9 cellular contexts compared by ENCODE assay signal in genomic region chr9:127965953-127966352, GRCh38. TPM values are rescaled to one million over a fixed set of nuclear protein-coding genes. Genes with fewer than 3 reads are reported as not detected.
DNase-seq lines count a peak whose midpoint lies in the region; ATAC-seq, FAIRE-seq and TF ChIP-seq lines count a peak whose summit lies in the region.
"Had no signal": no experiment of that assay in that cellular context is flagged by ENCODE, and none has a peak within 500 bp of the region (broad histone marks: within the 10 kb centered on the region; RNA-seq: fewer than 3 reads in every experiment).

No MANE protein-coding gene starts in this region.

- CTCF ChIA-PET in CD4-positive, alpha-beta T cell (lab: Charles Lee), result interaction anchor here (0.9 to 2.8 kb wide), 2 partner anchors 11 to 22 kb away, joined by 4 to 12 read pairs; no protein-coding TSS in a partner anchor

- DNase-seq in CD4-positive, alpha-beta T cell, result peak in 1 of 10 experiments; percentile 6
- DNase-seq in SJCRH30 (no peak), esophagus squamous epithelium (lab: John Stamatoyannopoulos, UW) (no peak), pancreas (no peak), NCI-H524 (lab: John Stamatoyannopoulos, UW) (no peak), NCI-H128 (lab: John Stamatoyannopoulos, UW; ENCODE audit: unreplicated experiment) (no peak)
- DNase-seq: stimulated activated CD4-positive, alpha-beta T cell treated with anti-CD3 and anti-CD28 coated beads, Interleukin-4, amount 100 ng/mL, for 1 hour had no signal

- H3K4me3 ChIP-seq in SJCRH30 (no peak overlapping the region), esophagus squamous epithelium (peak overlapping the region in 3 of 4 donors; percentile 0 to 38 (median 6)), pancreas (no peak overlapping the region)

- no peaks in the 10 kb centered on the region for H3K27me3 ChIP-seq in CD4-positive, alpha-beta T cell (ENCODE audit: control insufficient read depth, insufficient read depth, low read length)
- H3K27me3 ChIP-seq in SJCRH30 (no peaks in the 10 kb centered on the region), esophagus squamous epithelium (no peaks in the 10 kb centered on the region), pancreas (no peaks in the 10 kb centered on the region)

- no peaks in the 10 kb centered on the region for H3K27me3 Mint-ChIP-seq in CD4-positive, alpha-beta T cell

- TF ChIP-seq CTCF in CD4-positive, alpha-beta T cell (IDR thresholded peaks at IDR 0.05), result no peak
- TF ChIP-seq CTCF in esophagus squamous epithelium (IDR thresholded peaks at IDR 0.05) (no peak), pancreas (IDR thresholded peaks at IDR 0.05) (no peak)

- no peaks in the 10 kb centered on the region for H3K36me3 ChIP-seq in SJCRH30
- peaks cover 0 to 5% (median 0%) of the 10 kb centered on the region in 3 donors for H3K36me3 ChIP-seq in esophagus squamous epithelium
- no peaks in the 10 kb centered on the region for H3K36me3 ChIP-seq in pancreas

- no peaks in the 10 kb centered on the region for H3K9me3 ChIP-seq in CD4-positive, alpha-beta T cell (ENCODE audit: control insufficient read depth, low read length)
- no peaks in the 10 kb centered on the region for H3K9me3 ChIP-seq in SJCRH30 (replicated peaks)
- H3K9me3 ChIP-seq in esophagus squamous epithelium, result no peaks in the 10 kb centered on the region
- no peaks in the 10 kb centered on the region for H3K9me3 ChIP-seq in pancreas

- TF ChIP-seq POLR2A in esophagus squamous epithelium (IDR thresholded peaks at IDR 0.05), result no peak

- 29 to 30% methylated on average over 3 of the region's 6 CpGs for WGBS in esophagus squamous epithelium, 2 donors
- 44 to 51% methylated on average over 6 of the region's 6 CpGs for WGBS in pancreas, 2 donors

- H3K27ac Mint-ChIP-seq in CD4-positive, alpha-beta T cell, result peak overlapping the region; percentile 97

- peaks cover 18% of the 10 kb centered on the region for H3K4me1 ChIP-seq in SJCRH30
- H3K4me1 ChIP-seq in esophagus squamous epithelium, result peaks cover 88 to 100% (median 99%) of the 10 kb centered on the region in 3 donors
- H3K4me1 ChIP-seq in pancreas, result peaks cover 38 to 67% (median 46%) of the 10 kb centered on the region in 3 donors

- no peak for ATAC-seq in CD4-positive, alpha-beta T cell (ENCODE audit: poor library complexity)
- peak in 3 of 4 donors; percentile 1 to 12 (median 6) for ATAC-seq in pancreas
- no peak for ATAC-seq in HG03354 (IDR thresholded peaks at IDR 0.05; ENCODE audit: poor library complexity, severe bottlenecking, unreplicated experiment)
- no peak for ATAC-seq in HG03520 (IDR thresholded peaks at IDR 0.05; ENCODE audit: unreplicated experiment)

- peaks cover 90% of the 10 kb centered on the region for H3K36me3 Mint-ChIP-seq in CD4-positive, alpha-beta T cell (ENCODE audit: low read depth)

- no peak for FAIRE-seq in pancreas (lab: Jason Lieb, UNC)

- intact Hi-C loops in CD4-positive, alpha-beta T cell (cut with DNase I, micrococcal nuclease), result no loop called here
- intact Hi-C loops in esophagus squamous epithelium (cut with DNase I) (no loop called here), pancreas (cut with DNase I) (no loop called here)

- peak overlapping the region; percentile 91 for H3K4me3 Mint-ChIP-seq in CD4-positive, alpha-beta T cell

- H3K27ac ChIP-seq in CD4-positive, alpha-beta T cell (ENCODE audit: low read depth, low read length), result peak overlapping the region; percentile 96
- H3K27ac ChIP-seq in SJCRH30 (peak overlapping the region; percentile 12; the same call in 1 of the 2 replicates), esophagus squamous epithelium (peak overlapping the region; percentile 94 to 99 (median 96)), pancreas (peak overlapping the region; percentile 60 to 95 (median 76))

- no peaks in the 10 kb centered on the region for H3K9me3 Mint-ChIP-seq in CD4-positive, alpha-beta T cell

- POLR2A ChIA-PET in CD4-positive, alpha-beta T cell (lab: Charles Lee), result interaction anchor here (1.0 to 34.9 kb wide), 4 partner anchors 14 to 107 kb away, joined by 3 to 1020 read pairs (median 56); partner anchors contain the start of genes DPM2 and EEIG1

- peaks cover 99% of the 10 kb centered on the region for H3K4me1 Mint-ChIP-seq in CD4-positive, alpha-beta T cell (ENCODE audit: low read depth)

RNA-seq across cellular contexts. Expression of gene EEIG1, which starts 14.8 kb away (rescaled TPM):
- total RNA-seq in CD4-positive, alpha-beta T cell, result 100 to 1,000 TPM; 440 to 463 TPM
- total RNA-seq in SJCRH30 (2014; rRNA removed; shearing (Covaris generic)), result 4.0 and 5.0 TPM in 2 replicates
- total RNA-seq in esophagus squamous epithelium, result 10 to 100 TPM; 16.9 to 65.0 (median 24.0) TPM
- total RNA-seq in pancreas, result 10 to 100 TPM; 47.7 to 85.4 (median 69.1) TPM
- 10 to 100 TPM; 25.4 to 56.5 TPM for polyA plus RNA-seq in pancreas

RNA-seq across cellular contexts. Expression of gene DPM2, which starts 28.3 kb away (rescaled TPM):
- total RNA-seq in CD4-positive, alpha-beta T cell, result 10 to 100 TPM; 41.7 to 47.6 TPM
- total RNA-seq in SJCRH30 (2014; rRNA removed; shearing (Covaris generic)), result 44.7 and 46.4 TPM in 2 replicates
- total RNA-seq in esophagus squamous epithelium (10 to 100 TPM; 12.5 to 18.5 (median 15.7) TPM), pancreas (10 to 100 TPM; 19.6 to 34.9 (median 25.5) TPM)
- polyA plus RNA-seq in pancreas, result 10 to 100 TPM; 39.0 to 56.8 TPM

RNA-seq across cellular contexts. Expression of gene PIP5KL1, which starts 35.4 kb away (rescaled TPM):
- total RNA-seq in CD4-positive, alpha-beta T cell, result 1 to 10 TPM; 2.9 to 3.3 TPM
- total RNA-seq in SJCRH30 (2014; rRNA removed; shearing (Covaris generic)), result 0.20 and 0.51 TPM in 2 replicates
- total RNA-seq in esophagus squamous epithelium (1 to 10 TPM in 3 of 4 donors, not detected in 1; 3.1 to 4.6 (median 3.6) TPM), pancreas (1 to 10 TPM; 1.0 to 2.2 (median 1.2) TPM)
- polyA plus RNA-seq in pancreas, result 1 to 10 TPM in 1 of 2 donors, under 1 TPM in 1; 0.80 to 2.5 TPM

RNA-seq across cellular contexts. Expression of gene ST6GALNAC4, which starts 49.1 kb away (rescaled TPM):
- total RNA-seq in CD4-positive, alpha-beta T cell, result 10 to 100 TPM; 28.7 to 30.2 TPM
- 19.6 and 24.3 TPM in 2 replicates for total RNA-seq in SJCRH30 (2014; rRNA removed; shearing (Covaris generic))
- total RNA-seq in esophagus squamous epithelium (10 to 100 TPM; 12.5 to 33.0 (median 23.8) TPM), pancreas (10 to 100 TPM; 25.9 to 66.6 (median 41.3) TPM)
- polyA plus RNA-seq in pancreas, result 10 to 100 TPM; 22.2 to 27.7 TPM

Comparison
In these comparisons a context has a peak if more than half of its experiments do, and no peak if none do; other contexts are left out.
1. ATAC-seq: peak in pancreas (3 of 4); none in CD4-positive, alpha-beta T cell (single experiment), HG03354 (single experiment) and HG03520 (single experiment).
2. H3K27ac ChIP-seq: peak in every context shown above with its lines; median percentile 96 in esophagus squamous epithelium; 96 in CD4-positive, alpha-beta T cell; 76 in pancreas; 12 in SJCRH30.
3. H3K4me3 ChIP-seq: peak in esophagus squamous epithelium (3 of 4); none in SJCRH30 (single experiment) and pancreas (0 of 4).
4. RNA of gene EEIG1, which starts 14.8 kb away (total RNA-seq): 440 to 463 TPM in CD4-positive, alpha-beta T cell; 47.7 to 85.4 TPM in pancreas, 16.9 to 65.0 TPM in esophagus squamous epithelium and 4.0 to 5.0 TPM in SJCRH30; every median in the first group is over 4 times any median in the second.